ENCODE assay signal across 8 cellular contexts in genomic region chr1:223712856-223713494, GRCh38. TPM values are rescaled to one million over a fixed set of nuclear protein-coding genes. Genes with fewer than 3 reads are reported as not detected.
DNase-seq lines count a peak whose midpoint lies in the region; ATAC-seq and TF ChIP-seq lines count a peak whose summit lies in the region.

No MANE protein-coding gene starts in this region.

- TF ChIP-seq CTCF in prostate gland (IDR thresholded peaks at IDR 0.05), result no peak

- peak overlapping the region; percentile 70 for H3K9ac ChIP-seq in ES-I3 (ENCODE audit: low read depth, low read length)

- ATAC-seq in GM21786 (IDR thresholded peaks at IDR 0.05; ENCODE audit: unreplicated experiment), result peak; percentile 24
- ATAC-seq in Right ventricle myocardium inferior, result peak; percentile 57
- ATAC-seq in GM18519 (IDR thresholded peaks at IDR 0.05; ENCODE audit: low FRiP score, unreplicated experiment), result no peak

- WGBS in prostate gland, result 7% methylated on average over 40 of the region's 40 CpGs

- H3K4me3 ChIP-seq in MG63 (peak overlapping the region; percentile 93), prostate gland (peak overlapping the region; percentile 77 to 81)

- no peaks in the 10 kb centered on the region for H3K9me3 ChIP-seq in ES-I3 (ENCODE audit: control insufficient read depth, insufficient read depth, low read length)
- H3K9me3 ChIP-seq in MG63, result no peaks in the 10 kb centered on the region
- H3K9me3 ChIP-seq in prostate gland, result no peaks in the 10 kb centered on the region

- intact Hi-C loops in Right ventricle myocardium inferior (cut with DNase I), result loop anchor here (1.0 to 5.0 kb wide), 2 partner anchors 36 to 134 kb away; partner anchors contain the start of gene TP53BP2
- intact Hi-C loops in prostate gland (cut with DNase I), result loop anchor here (1.0 kb wide), 1 partner anchor 36 kb away; no protein-coding TSS in a partner anchor

- H3K27ac ChIP-seq in prostate gland, result peak overlapping the region; percentile 91 to 92

- DNase-seq in MG63 (peak; percentile 47), activated gamma-delta T cell treated with Interleukin-2 at 50 U/mL for 16 hours (peak; percentile 30), Right ventricle myocardium inferior (ENCODE audit: missing footprints) (peak; percentile 78), prostate gland (ENCODE audit: low spot score) (no peak), iPS-NIHi7 (ENCODE audit: extremely low spot score) (no peak)

- TF ChIP-seq POLR2A in prostate gland (IDR thresholded peaks at IDR 0.05), result no peak

- H3K36me3 ChIP-seq in ES-I3 (ENCODE audit: insufficient read depth, low read length) (no peaks in the 10 kb centered on the region; the same call in 1 of the 2 replicates), MG63 (peaks cover 41% of the 10 kb centered on the region), prostate gland (no peaks in the 10 kb centered on the region)

- H3K4me1 ChIP-seq in ES-I3 (ENCODE audit: insufficient read depth, low read length) (peaks cover 47% of the 10 kb centered on the region), prostate gland (replicated peaks) (peaks cover 5% of the 10 kb centered on the region)

- no peaks in the 10 kb centered on the region for H3K27me3 ChIP-seq in MG63
- H3K27me3 ChIP-seq in prostate gland (replicated peaks; ENCODE audit: insufficient read depth), result no peaks in the 10 kb centered on the region

RNA-seq across cellular contexts. Expression of gene CAPN2, which starts 0.6 kb away (rescaled TPM):
- 198 and 218 TPM in 2 replicates for total RNA-seq in MG63 (2014; rRNA removed; shearing (Covaris generic); ENCODE audit: low replicate concordance)
- 85.4 TPM for total RNA-seq in Right ventricle myocardium inferior
- 100 to 1,000 TPM in 1 of 2 donors, 10 to 100 TPM in 1; 88.5 to 156 TPM for total RNA-seq in prostate gland

RNA-seq across cellular contexts. Expression of gene CAPN8, which starts 47.5 kb away (rescaled TPM):
- not detected in 2 replicates for total RNA-seq in MG63 (2014; rRNA removed; shearing (Covaris generic); ENCODE audit: low replicate concordance)
- total RNA-seq in Right ventricle myocardium inferior, result not detected
- total RNA-seq in prostate gland, result 1 to 10 TPM; 3.0 to 5.6 TPM

Comparison
In these comparisons a context has a peak if more than half of its experiments do, and no peak if none do; other contexts are left out.
1. DNase-seq: peak in MG63 (single experiment), activated gamma-delta T cell treated with Interleukin-2 at 50 U/mL for 16 hours (single experiment) and Right ventricle myocardium inferior (single experiment); none in prostate gland (single experiment) and iPS-NIHi7 (single experiment).